In genomic region chr11:33735166-33735425, GRCh38 we compare ENCODE assay signal across 8 cellular contexts. TPM values are rescaled to one million over a fixed set of nuclear protein-coding genes. Genes with fewer than 3 reads are reported as not detected.
A peak's percentile ranks its signal among the peaks of the same experiment; 100 is the strongest.
DNase-seq lines count a peak whose midpoint lies in the region; ATAC-seq and TF ChIP-seq lines count a peak whose summit lies in the region.

No MANE protein-coding gene starts in this region.

- H3K9me3 ChIP-seq in HUES6 (ENCODE audit: control insufficient read depth, insufficient read depth, low read depth, low read length) (no peaks in the 10 kb centered on the region), lower lobe of right lung (no peaks in the 10 kb centered on the region)

- ATAC-seq in lower lobe of right lung (peak in 1 of 2 donors; percentile 1), HG02763 (IDR thresholded peaks at IDR 0.05; ENCODE audit: unreplicated experiment) (no peak)

- intact Hi-C loops in lower lobe of right lung (cut with DNase I): no loop called here

- DNase-seq in GM12865 (ENCODE audit: low read depth): no peak
- DNase-seq in astrocyte of the hippocampus (ENCODE audit: low read depth, low spot score): peak; percentile 54
- DNase-seq in lower lobe of right lung: no peak
- no peak for DNase-seq in NCI-H345 treated with DMSO at 0.1 percent for 48 hours (lab: John Stamatoyannopoulos, UW; ENCODE audit: unreplicated experiment)
- DNase-seq in activated gamma-delta T cell (lab: John Stamatoyannopoulos, UW): no peak

- peaks cover 3% of the 10 kb centered on the region; the same call in 1 of the 2 replicates for H3K36me3 ChIP-seq in HUES6 (ENCODE audit: control insufficient read depth, insufficient read depth, low read length)
- peaks cover 14% of the 10 kb centered on the region for H3K36me3 ChIP-seq in lower lobe of right lung
- H3K36me3 ChIP-seq in urinary bladder (ENCODE audit: insufficient read depth): no peaks in the 10 kb centered on the region

- H3K27me3 ChIP-seq in HUES6 (ENCODE audit: control insufficient read depth, insufficient read depth, low read length) (peaks cover 15% of the 10 kb centered on the region), lower lobe of right lung (ENCODE audit: low read depth) (no peaks in the 10 kb centered on the region)

- no peak for TF ChIP-seq CTCF in GM12865 (IDR thresholded peaks at IDR 0.05; ENCODE audit: insufficient read depth, low read depth, low read length, missing control alignments)
- TF ChIP-seq CTCF in lower lobe of right lung (IDR thresholded peaks at IDR 0.05): no peak

- H3K9ac ChIP-seq in HUES6 (ENCODE audit: low read length): peak overlapping the region; percentile 68

- H3K4me3 ChIP-seq in GM12865 (ENCODE audit: low read depth, low read length) (peak overlapping the region; percentile 94), HUES6 (ENCODE audit: low read depth, low read length) (peak overlapping the region; percentile 89), lower lobe of right lung (peak overlapping the region; percentile 98), urinary bladder (ENCODE audit: low read depth, low read length) (peak overlapping the region; percentile 89)

- WGBS in urinary bladder: 9% methylated on average over 8 of the region's 8 CpGs

- H3K27ac ChIP-seq in HUES6 (ENCODE audit: low read depth, low read length) (no peak overlapping the region), lower lobe of right lung (peak overlapping the region; percentile 97), urinary bladder (ENCODE audit: low read depth) (peak overlapping the region; percentile 39)

- H3K4me1 ChIP-seq in HUES6 (ENCODE audit: control insufficient read depth, insufficient read depth, low read length): peaks cover 17% of the 10 kb centered on the region
- H3K4me1 ChIP-seq in lower lobe of right lung: peaks cover 51% of the 10 kb centered on the region
- H3K4me1 ChIP-seq in urinary bladder (ENCODE audit: insufficient read depth): no peaks in the 10 kb centered on the region

RNA-seq across cellular contexts. Expression of gene CD59, which starts 1.1 kb away (rescaled TPM):
- total RNA-seq in lower lobe of right lung (816 TPM), urinary bladder (143 TPM)
- 464 TPM for polyA plus RNA-seq in urinary bladder

RNA-seq across cellular contexts. Expression of gene C11orf91, which starts 34.5 kb away (rescaled TPM):
- total RNA-seq in lower lobe of right lung: not detected
- total RNA-seq in urinary bladder: not detected
- not detected for polyA plus RNA-seq in urinary bladder

RNA-seq across cellular contexts. Expression of gene FBXO3, which starts 39.2 kb away (rescaled TPM):
- total RNA-seq in lower lobe of right lung: 32.6 TPM
- 64.8 TPM for total RNA-seq in urinary bladder
- polyA plus RNA-seq in urinary bladder: 39.7 TPM
